In the genomic region with DNA sequence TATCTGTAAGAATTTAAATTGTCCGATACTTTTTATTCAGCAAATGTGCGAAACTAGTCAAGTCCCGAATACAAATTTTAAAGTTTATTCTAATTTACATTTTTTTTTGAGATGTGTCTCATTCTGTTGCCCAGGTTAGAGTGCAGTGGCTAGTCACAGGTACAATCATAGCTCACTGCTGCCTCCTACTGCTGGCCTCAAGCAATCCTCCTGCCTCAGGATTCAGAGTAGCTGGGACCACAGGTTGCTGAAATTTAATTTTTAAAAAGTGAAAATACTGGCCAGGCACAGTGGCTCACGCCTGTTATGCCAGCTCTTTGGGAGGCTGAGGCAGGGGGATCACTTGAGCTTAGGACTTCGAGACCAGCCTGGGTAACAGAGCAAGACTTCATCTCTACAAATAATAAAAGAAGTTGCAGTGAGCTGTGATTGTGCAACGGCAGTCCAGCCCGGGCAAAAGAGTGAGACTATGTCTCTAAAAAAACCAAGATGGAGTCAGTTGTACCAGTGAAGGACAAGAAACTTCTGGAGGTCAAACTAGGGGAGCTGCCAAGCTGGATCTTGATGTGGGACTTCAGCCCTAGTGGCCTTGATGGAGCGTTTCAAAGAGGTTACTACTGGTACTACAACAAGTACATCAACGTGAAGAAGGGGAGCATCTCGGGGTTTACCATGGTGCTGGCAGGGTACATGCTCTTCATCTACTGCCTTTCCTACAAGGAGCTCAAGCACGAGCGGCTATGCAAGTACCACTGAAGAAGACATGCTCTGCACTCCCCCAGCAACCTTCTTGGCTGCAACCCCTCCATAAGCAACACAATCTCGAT, we compare ENCODE assay signal across 1 cellular context.
TF ChIP-seq lines count a peak whose summit lies in the region.

No MANE protein-coding gene starts in this region.

TF ChIP-seq in GM23338, 12 proteins besides CTCF, POLR2A, EP300 and RAD21 (continued from another document):
- no peak for TF ChIP-seq JUNB (IDR thresholded peaks at IDR 0.05; ENCODE audit: unreplicated experiment)
- no peak for TF ChIP-seq STAT1 (IDR thresholded peaks at IDR 0.05; ENCODE audit: unreplicated experiment)
- no peak for TF ChIP-seq CREB1 (CRISPR knock-in tag; IDR thresholded peaks at IDR 0.05; ENCODE audit: low read depth)
- TF ChIP-seq, protein P1, sequence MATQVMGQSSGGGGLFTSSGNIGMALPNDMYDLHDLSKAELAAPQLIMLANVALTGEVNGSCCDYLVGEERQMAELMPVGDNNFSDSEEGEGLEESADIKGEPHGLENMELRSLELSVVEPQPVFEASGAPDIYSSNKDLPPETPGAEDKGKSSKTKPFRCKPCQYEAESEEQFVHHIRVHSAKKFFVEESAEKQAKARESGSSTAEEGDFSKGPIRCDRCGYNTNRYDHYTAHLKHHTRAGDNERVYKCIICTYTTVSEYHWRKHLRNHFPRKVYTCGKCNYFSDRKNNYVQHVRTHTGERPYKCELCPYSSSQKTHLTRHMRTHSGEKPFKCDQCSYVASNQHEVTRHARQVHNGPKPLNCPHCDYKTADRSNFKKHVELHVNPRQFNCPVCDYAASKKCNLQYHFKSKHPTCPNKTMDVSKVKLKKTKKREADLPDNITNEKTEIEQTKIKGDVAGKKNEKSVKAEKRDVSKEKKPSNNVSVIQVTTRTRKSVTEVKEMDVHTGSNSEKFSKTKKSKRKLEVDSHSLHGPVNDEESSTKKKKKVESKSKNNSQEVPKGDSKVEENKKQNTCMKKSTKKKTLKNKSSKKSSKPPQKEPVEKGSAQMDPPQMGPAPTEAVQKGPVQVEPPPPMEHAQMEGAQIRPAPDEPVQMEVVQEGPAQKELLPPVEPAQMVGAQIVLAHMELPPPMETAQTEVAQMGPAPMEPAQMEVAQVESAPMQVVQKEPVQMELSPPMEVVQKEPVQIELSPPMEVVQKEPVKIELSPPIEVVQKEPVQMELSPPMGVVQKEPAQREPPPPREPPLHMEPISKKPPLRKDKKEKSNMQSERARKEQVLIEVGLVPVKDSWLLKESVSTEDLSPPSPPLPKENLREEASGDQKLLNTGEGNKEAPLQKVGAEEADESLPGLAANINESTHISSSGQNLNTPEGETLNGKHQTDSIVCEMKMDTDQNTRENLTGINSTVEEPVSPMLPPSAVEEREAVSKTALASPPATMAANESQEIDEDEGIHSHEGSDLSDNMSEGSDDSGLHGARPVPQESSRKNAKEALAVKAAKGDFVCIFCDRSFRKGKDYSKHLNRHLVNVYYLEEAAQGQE (IDR thresholded peaks at IDR 0.05; ENCODE audit: unreplicated experiment): no peak
- TF ChIP-seq EZH2phosphoT487 (IDR thresholded peaks at IDR 0.05; ENCODE audit: unreplicated experiment): no peak
- no peak for TF ChIP-seq EZH2 (IDR thresholded peaks at IDR 0.05; ENCODE audit: low read depth, unreplicated experiment)
- TF ChIP-seq NANOG (IDR thresholded peaks at IDR 0.05; ENCODE audit: borderline replicate concordance): no peak
- TF ChIP-seq ZNF331 (CRISPR knock-in tag; IDR thresholded peaks at IDR 0.05; ENCODE audit: low read depth): no peak
